In genomic region chr2:188984126-188984525, GRCh38 we compare ENCODE assay signal across 9 cellular contexts. TPM values are rescaled to one million over a fixed set of nuclear protein-coding genes. Genes with fewer than 3 reads are reported as not detected.
DNase-seq lines count a peak whose midpoint lies in the region; ATAC-seq and TF ChIP-seq lines count a peak whose summit lies in the region.
"Had no signal": no experiment of that assay in that cellular context is flagged by ENCODE, and none has a peak within 500 bp of the region (broad histone marks: within the 10 kb centered on the region; RNA-seq: fewer than 3 reads in every experiment).

No MANE protein-coding gene starts in this region.

- no peak overlapping the region for H3K18ac ChIP-seq in neuronal stem cell (ENCODE audit: low read length)

- H3K36me3 Mint-ChIP-seq in GM23338 (ENCODE audit: low read depth), result no peaks in the 10 kb centered on the region

- H2BK15ac ChIP-seq in neuronal stem cell (ENCODE audit: low read length), result no peak overlapping the region

- H3K27me3 ChIP-seq in GM23338 (ENCODE audit: insufficient read depth), result no peaks in the 10 kb centered on the region
- H3K27me3 ChIP-seq in heart left ventricle, result no peaks in the 10 kb centered on the region
- no peaks in the 10 kb centered on the region for H3K27me3 ChIP-seq in thoracic aorta (replicated peaks; ENCODE audit: insufficient read depth)
- H3K27me3 ChIP-seq in neuronal stem cell (ENCODE audit: control insufficient read depth in 3 of 3, insufficient read depth in 3 of 3, low read depth in 1 of 3, low read length in 3 of 3), result no peaks in the 10 kb centered on the region

- no peak overlapping the region for H2BK12ac ChIP-seq in neuronal stem cell (ENCODE audit: low read length)

- no peak overlapping the region for H3K4me2 ChIP-seq in GM23338
- no peak overlapping the region for H3K4me2 ChIP-seq in neuronal stem cell (ENCODE audit: insufficient read depth, low read length, poor library complexity, severe bottlenecking)

- H2BK5ac ChIP-seq in neuronal stem cell (ENCODE audit: low read length), result no peak overlapping the region

- H3K9me3 Mint-ChIP-seq in GM23338, result no peaks in the 10 kb centered on the region

- peak in 1 of 2 experiments; percentile 40; a peak in 3 of 4 replicates for TF ChIP-seq CTCF in GM23338 (conservative IDR thresholded peaks at IDR 0.05; ENCODE audit: low read depth in 2 of 2)
- TF ChIP-seq CTCF in heart left ventricle (IDR thresholded peaks at IDR 0.05), result peak in 8 of 12 donors; percentile 7 to 54 (median 35)
- peak; percentile 39 for TF ChIP-seq CTCF in thoracic aorta (IDR thresholded peaks at IDR 0.05)

- H2BK120ac ChIP-seq in neuronal stem cell (ENCODE audit: low read depth, low read length), result no peak overlapping the region

- no peak overlapping the region for H3K9ac ChIP-seq in neuronal stem cell (ENCODE audit: low read depth, low read length, poor library complexity)

- no peak overlapping the region for H3K4me3 Mint-ChIP-seq in GM23338

- H3K4me1 Mint-ChIP-seq in GM23338, result no peaks in the 10 kb centered on the region

- intact Hi-C loops in heart left ventricle (cut with DNase I), result loop anchor here in 4 of 10 donors (5.0 to 10.0 kb wide), 3 partner anchors 431 to 459 kb away; no protein-coding TSS in a partner anchor

- no peaks in the 10 kb centered on the region for H3K36me3 ChIP-seq in GM23338 (ENCODE audit: insufficient read depth)
- peaks cover 0 to 47% (median 13%) of the 10 kb centered on the region in 9 donors for H3K36me3 ChIP-seq in heart left ventricle
- H3K36me3 ChIP-seq in thoracic aorta, result peaks cover 25% of the 10 kb centered on the region
- no peaks in the 10 kb centered on the region for H3K36me3 ChIP-seq in neuronal stem cell (replicated peaks in 1 of 2; ENCODE audit: control insufficient read depth in 2 of 2, insufficient read depth in 2 of 2, low read length in 2 of 2)

- no peak overlapping the region for H4K8ac ChIP-seq in neuronal stem cell (ENCODE audit: low read depth, low read length)

- no peak overlapping the region for H3K27ac Mint-ChIP-seq in GM23338

- H4K20me1 ChIP-seq in GM23338 (replicated peaks; ENCODE audit: insufficient read depth), result no peaks in the 10 kb centered on the region

- H2AK5ac ChIP-seq in neuronal stem cell (ENCODE audit: low read depth, low read length), result no peak overlapping the region

- H3K4ac ChIP-seq in neuronal stem cell (ENCODE audit: low read length), result no peak overlapping the region

- H3K23ac ChIP-seq in neuronal stem cell (ENCODE audit: low read depth, low read length, poor library complexity), result no peak overlapping the region

- H3F3A ChIP-seq in GM23338 (replicated peaks; ENCODE audit: low read depth), result no peaks in the 10 kb centered on the region

- H3K9me2 ChIP-seq in GM23338 (ENCODE audit: insufficient read depth), result no peaks in the 10 kb centered on the region

- H3K79me1 ChIP-seq in neuronal stem cell (ENCODE audit: low read depth, low read length), result no peaks in the 10 kb centered on the region

- DNase-seq in GM23338 (ENCODE audit: low spot score) (peak; percentile 20), amniotic epithelial cell (ENCODE audit: low read depth) (peak; percentile 51), heart left ventricle (no peak), thoracic aorta (ENCODE audit: low spot score) (no peak), hepatic stellate cell (ENCODE audit: low spot score) (no peak), neuronal stem cell (ENCODE audit: low spot score) (no peak)
- no peak for DNase-seq in stimulated activated CD4-positive, alpha-beta T cell treated with anti-CD3 and anti-CD28 coated beads, Interleukin-4, amount 100 ng/mL, for 4 hours
- DNase-seq: effector memory CD4-positive, alpha-beta T cell had no signal

- no peak overlapping the region for H4K91ac ChIP-seq in neuronal stem cell (ENCODE audit: low read depth, low read length, poor library complexity)

- H2AFZ ChIP-seq in GM23338, result no peak overlapping the region
- H2AFZ ChIP-seq in neuronal stem cell (ENCODE audit: low read length), result no peak overlapping the region

- H3K27ac ChIP-seq in GM23338 (ENCODE audit: low read depth) (no peak overlapping the region), heart left ventricle (peak overlapping the region in 9 of 12 donors; percentile 28 to 80 (median 50)), thoracic aorta (peak overlapping the region; percentile 67 to 68), neuronal stem cell (replicated peaks; ENCODE audit: low read length) (no peak overlapping the region)

- H3K27me3 Mint-ChIP-seq in GM23338 (ENCODE audit: insufficient read depth, low read depth, poor library complexity), result no peaks in the 10 kb centered on the region

- H3K4me1 ChIP-seq in GM23338 (ENCODE audit: insufficient read depth), result no peaks in the 10 kb centered on the region
- peaks cover 0 to 30% (median 1%) of the 10 kb centered on the region in 12 donors for H3K4me1 ChIP-seq in heart left ventricle
- H3K4me1 ChIP-seq in thoracic aorta (ENCODE audit: control insufficient read depth in 1 of 2, low read depth in 2 of 2), result peaks cover 32 to 70% of the 10 kb centered on the region in 2 donors
- peaks cover 0 to 7% of the 10 kb centered on the region in 2 donors for H3K4me1 ChIP-seq in neuronal stem cell (ENCODE audit: control insufficient read depth in 2 of 2, insufficient read depth in 1 of 2, low read depth in 1 of 2, low read length in 2 of 2)

- H3K14ac ChIP-seq in neuronal stem cell (ENCODE audit: low read length), result no peak overlapping the region

- H3K79me2 ChIP-seq in GM23338 (replicated peaks; ENCODE audit: insufficient read depth), result no peaks in the 10 kb centered on the region

- ATAC-seq in GM23338 (no peak), heart left ventricle (peak in 3 of 4 donors; percentile 35 to 67 (median 45)), thoracic aorta (ENCODE audit: insufficient number of reproducible peaks, low FRiP score, low read depth) (no peak), HG03175 (IDR thresholded peaks at IDR 0.05; ENCODE audit: unreplicated experiment) (no peak)

- H3K9me3 ChIP-seq in heart left ventricle, result no peaks in the 10 kb centered on the region
- H3K9me3 ChIP-seq in thoracic aorta, result no peaks in the 10 kb centered on the region
- H3K9me3 ChIP-seq in neuronal stem cell (replicated peaks in 1 of 2; ENCODE audit: control insufficient read depth in 2 of 2, insufficient read depth in 1 of 2, low read depth in 1 of 2, low read length in 2 of 2), result no peaks in the 10 kb centered on the region

- H3K4me3 ChIP-seq in GM23338 (no peak overlapping the region), heart left ventricle (peak overlapping the region in 2 of 12 donors; percentile 62 to 70), thoracic aorta (peak overlapping the region; percentile 52), neuronal stem cell (ENCODE audit: low read length in 2 of 2) (no peak overlapping the region)

- no peak for TF ChIP-seq POLR2A in heart left ventricle (IDR thresholded peaks at IDR 0.05)

TF ChIP-seq in GM23338, 12 proteins besides CTCF, POLR2A, EP300 and RAD21 (continues in another document):
- TF ChIP-seq EZH2 (IDR thresholded peaks at IDR 0.05; ENCODE audit: low read depth, unreplicated experiment), result no peak
- no peak for TF ChIP-seq ZNF331 (CRISPR knock-in tag; IDR thresholded peaks at IDR 0.05; ENCODE audit: low read depth)
- no peak for TF ChIP-seq CREB1 (CRISPR knock-in tag; IDR thresholded peaks at IDR 0.05; ENCODE audit: low read depth)
- no peak for TF ChIP-seq ZNF114 (CRISPR knock-in tag; IDR thresholded peaks at IDR 0.05)
- no peak for TF ChIP-seq ETS1 (IDR thresholded peaks at IDR 0.05)

RNA-seq across cellular contexts. Expression of gene COL3A1, which starts 10.0 kb away (rescaled TPM):
- total RNA-seq in GM23338 (2014; rRNA removed; shearing (Covaris generic)), result 0.17 TPM in 1 of 2 replicates, not detected in the other
- 0.31 TPM in 2 replicates for polyA plus RNA-seq in GM23338 (2016; fragmentation: Nextera tagmentation; extraction: Ambion mirVana)
- total RNA-seq in heart left ventricle, result 1,000 to 10,000 TPM in 1 of 9 donors, 100 to 1,000 TPM in 3, 10 to 100 TPM in 5; 34.5 to 1,075 (median 97.4) TPM
- polyA plus RNA-seq in heart left ventricle, result 100 to 1,000 TPM in 1 of 2 donors, 10 to 100 TPM in 1; 17.6 to 241 TPM
- 100 to 1,000 TPM; 734 to 875 TPM for total RNA-seq in thoracic aorta
- polyA plus RNA-seq in neuronal stem cell (2013, experiment 1 of 2), result 0.06 TPM
- 0.11 TPM for polyA plus RNA-seq in neuronal stem cell (2013, experiment 2 of 2)

Comparison
In these comparisons a context has a peak if more than half of its experiments do, and no peak if none do; other contexts are left out.
1. ATAC-seq: peak in heart left ventricle (3 of 4); none in GM23338 (single experiment), thoracic aorta (single experiment) and HG03175 (single experiment).
2. DNase-seq: peak in GM23338 (single experiment) and amniotic epithelial cell (single experiment); none in heart left ventricle (0 of 5), thoracic aorta (single experiment), hepatic stellate cell (single experiment), neuronal stem cell (single experiment) and stimulated activated CD4-positive, alpha-beta T cell treated with anti-CD3 and anti-CD28 coated beads, Interleukin-4, amount 100 ng/mL, for 4 hours (0 of 2).
3. H3K27ac ChIP-seq: peak in heart left ventricle (9 of 12) and thoracic aorta (2 of 2); none in GM23338 (single experiment) and neuronal stem cell (single experiment).
4. RNA of gene COL3A1, which starts 10.0 kb away (total RNA-seq): 734 to 875 TPM in thoracic aorta and 34.5 to 1,075 TPM in heart left ventricle; 0.17 TPM in GM23338; every median in the first group is over 10 times any median in the second.